14 cellular contexts compared by ENCODE assay signal in the genomic region with DNA sequence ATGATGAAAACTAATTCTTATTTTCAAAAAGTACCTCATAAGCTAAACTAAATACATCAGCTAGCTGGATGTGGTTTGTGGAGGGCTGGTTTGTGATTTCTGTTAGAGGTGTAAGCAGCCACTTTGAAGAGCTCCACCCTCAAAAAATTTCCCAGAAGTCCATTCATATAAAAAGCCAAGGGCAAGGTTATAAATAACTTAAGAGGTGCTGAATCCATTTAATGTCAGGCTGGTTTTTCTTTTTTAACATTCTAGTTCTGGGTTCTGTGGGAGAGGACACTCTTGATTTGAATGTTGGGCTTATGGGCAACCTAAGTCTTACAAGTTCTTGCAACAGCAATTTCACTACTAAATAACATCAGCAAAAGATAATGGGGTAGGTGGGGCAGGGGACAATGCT. TPM values are rescaled to one million over a fixed set of nuclear protein-coding genes. Genes with fewer than 3 reads are reported as not detected.
A peak's percentile ranks its signal among the peaks of the same experiment; 100 is the strongest.
DNase-seq lines count a peak whose midpoint lies in the region; ATAC-seq, FAIRE-seq and TF ChIP-seq lines count a peak whose summit lies in the region.
"Had no signal": no experiment of that assay in that cellular context is flagged by ENCODE, and none has a peak within 500 bp of the region (broad histone marks: within the 10 kb centered on the region; RNA-seq: fewer than 3 reads in every experiment).

No MANE protein-coding gene starts in this region.

- H3K4me3 Mint-ChIP-seq in T-cell: peak overlapping the region in 1 of 3 donors; percentile 43
- H3K4me3 Mint-ChIP-seq: HFFc6 had no signal

- no peaks in the 10 kb centered on the region for H3K36me3 Mint-ChIP-seq in T-cell

- no peak overlapping the region for H3K9ac ChIP-seq in HepG2 (ENCODE audit: insufficient read depth, low read depth, low read length)

- CTCF ChIA-PET in T-cell (lab: Charles Lee) (interaction anchor here (0.5 to 1.6 kb wide), 12 partner anchors 9 to 536 kb away, joined by 3 to 10 read pairs (median 6); no protein-coding TSS in a partner anchor), HepG2 (lab: Yijun Ruan, JAX; ENCODE audit: low intra/inter-chr PET ratio, low total read pairs) (interaction anchor here (0.9 kb wide), 1 partner anchor 24 kb away, joined by 3 read pairs; no protein-coding TSS in a partner anchor)

- in situ Hi-C loops in HepG2 (cut with HindIII; ENCODE audit: extremely low pct_ligation_motif_present, low pct_unique_long_range_greater_than_20kb): loop anchor here (5.0 kb wide), 1 partner anchor 288 kb away; no protein-coding TSS in a partner anchor

- no peaks in the 10 kb centered on the region for H3K9me3 ChIP-seq in right cardiac atrium (ENCODE audit: control insufficient read depth, low read length)
- H3K9me3 ChIP-seq in HepG2 (ENCODE audit: low read length): no peaks in the 10 kb centered on the region
- H3K9me3 ChIP-seq: SJCRH30 had no signal

- H3K27me3 Mint-ChIP-seq in T-cell: no peaks in the 10 kb centered on the region

- ATAC-seq in right cardiac atrium (no peak), left ventricle myocardium superior (no peak), T-cell (replicated peaks in 1 of 4) (no peak), GM18909 (IDR thresholded peaks at IDR 0.05; ENCODE audit: poor library complexity, unreplicated experiment) (no peak), HG02840 (IDR thresholded peaks at IDR 0.05; ENCODE audit: low FRiP score, unreplicated experiment) (no peak), HepG2 (no peak)
- ATAC-seq: foreskin keratinocyte had no signal

- no peak for TF ChIP-seq CTCF in HepG2 (CRISPR knock-in tag; IDR thresholded peaks at IDR 0.05)

- peak overlapping the region; percentile 58 for H3K27ac ChIP-seq in right cardiac atrium (ENCODE audit: low read length)
- H3K27ac ChIP-seq in HepG2 (ENCODE audit: extremely low read length, insufficient read depth, low read length): no peak overlapping the region
- H3K27ac ChIP-seq: foreskin keratinocyte, SJCRH30, WERI-Rb-1 had no signal

- TF ChIP-seq POLR2A in erythroblast (IDR thresholded peaks at IDR 0.05; ENCODE audit: low read length): no peak
- TF ChIP-seq POLR2A in HepG2 (IDR thresholded peaks at IDR 0.05; ENCODE audit: insufficient read depth in 1 of 2, low read depth in 2 of 2, low read length in 2 of 2): no peak

- TF ChIP-seq RAD21 in HepG2 (CRISPR knock-in tag; IDR thresholded peaks at IDR 0.05): no peak

- H3K4me1 ChIP-seq in right cardiac atrium (ENCODE audit: control insufficient read depth, insufficient read depth, low read length): no peaks in the 10 kb centered on the region
- peaks cover 66% of the 10 kb centered on the region for H3K4me1 ChIP-seq in HepG2 (ENCODE audit: insufficient read depth, low read length)

- peaks cover 58 to 64% (median 63%) of the 10 kb centered on the region in 3 donors for H3K4me1 Mint-ChIP-seq in T-cell

- POLR2A ChIA-PET in T-cell (lab: Charles Lee) (interaction anchor here (0.6 to 1.1 kb wide), 6 partner anchors 173 to 423 kb away, joined by 3 to 10 read pairs (median 3); no protein-coding TSS in a partner anchor), HepG2 (lab: Yijun Ruan, JAX) (interaction anchor here (0.6 kb wide), 1 partner anchor 379 kb away, joined by 3 read pairs; no protein-coding TSS in a partner anchor)

- H3K27me3 ChIP-seq in right cardiac atrium (ENCODE audit: control insufficient read depth, insufficient read depth): no peaks in the 10 kb centered on the region
- no peaks in the 10 kb centered on the region for H3K27me3 ChIP-seq in HepG2 (ENCODE audit: control insufficient read depth in 1 of 2, insufficient read depth in 2 of 2, low read length in 2 of 2)
- H3K27me3 ChIP-seq: foreskin keratinocyte, SJCRH30 had no signal

- no TSS peak for BruUV-seq in HepG2 (replicated peaks; lab: Mats Ljungman, UMichigan)

- intact Hi-C loops in right cardiac atrium (cut with DNase I) (loop anchor here in 3 of 4 donors (5.0 to 10.0 kb wide), 6 partner anchors 54 to 294 kb away; partner anchors contain the start of gene PRKAR1A (in 1 of the 3)), left ventricle myocardium superior (cut with micrococcal nuclease) (loop anchor here (5.0 to 10.0 kb wide), 2 partner anchors 54 to 288 kb away; partner anchors contain the start of gene PRKAR1A), HepG2 (cut with micrococcal nuclease; ENCODE audit: unreplicated experiment) (no loop called here)

- peaks cover 4% of the 10 kb centered on the region for H3K79me2 ChIP-seq in HepG2 (ENCODE audit: insufficient read depth, low read length)

- TF ChIP-seq EP300 in HepG2 (IDR thresholded peaks at IDR 0.05; ENCODE audit: low read depth in 2 of 2, low read length in 2 of 2) (no peak), HepG2 (CRISPR knock-in tag; IDR thresholded peaks at IDR 0.05; ENCODE audit: borderline replicate concordance) (no peak)

- H3K36me3 ChIP-seq in HepG2 (replicated peaks in 1 of 2; ENCODE audit: control insufficient read depth in 1 of 2, insufficient read depth in 2 of 2, low read length in 2 of 2): no peaks in the 10 kb centered on the region
- H3K36me3 ChIP-seq: SJCRH30, WERI-Rb-1 had no signal

- H3K4me2 ChIP-seq in HepG2 (ENCODE audit: low read depth, low read length): no peak overlapping the region

- DNase-seq in right cardiac atrium (no peak), left ventricle myocardium superior (no peak), T-cell (peak in 24 of 34 experiments; percentile 19 to 63 (median 39)), erythroblast (lab: John Stamatoyannopoulos, UW) (peak; percentile 24 to 72), NCI-H345 treated with DMSO at 0.1 percent for 48 hours (lab: John Stamatoyannopoulos, UW; ENCODE audit: unreplicated experiment) (no peak), HepG2 (ENCODE audit: low spot score) (no peak)
- DNase-seq: foreskin keratinocyte, HFFc6, NCI-H1105, NCI-H446, SJCRH30, WERI-Rb-1 had no signal

- no peaks in the 10 kb centered on the region for H4K20me1 ChIP-seq in HepG2 (ENCODE audit: insufficient read depth, low read length)

- peak overlapping the region; percentile 65 to 76 for H3K27ac Mint-ChIP-seq in T-cell
- H3K27ac Mint-ChIP-seq: HFFc6 had no signal

- H3K4me3 ChIP-seq in right cardiac atrium (ENCODE audit: low read length) (no peak overlapping the region), HepG2 (replicated peaks in 1 of 3; ENCODE audit: insufficient read depth in 1 of 3, low read depth in 2 of 3, low read length in 3 of 3) (no peak overlapping the region)
- H3K4me3 ChIP-seq: SJCRH30 had no signal

- H3K9me3 Mint-ChIP-seq in T-cell: no peaks in the 10 kb centered on the region
- H3K9me3 Mint-ChIP-seq: HFFc6 had no signal

- no peak for FAIRE-seq in HepG2 (lab: Jason Lieb, UNC)

- no peak overlapping the region for H2AFZ ChIP-seq in HepG2 (ENCODE audit: low read length)

RNA-seq across cellular contexts. Expression of gene WIPI1, which starts 3.4 kb away (rescaled TPM):
- total RNA-seq in right cardiac atrium: 10 to 100 TPM; 42.6 to 71.3 (median 53.5) TPM
- 44.2 TPM for polyA plus RNA-seq in right cardiac atrium
- total RNA-seq in left ventricle myocardium superior: 66.1 TPM
- total RNA-seq in T-cell: 10 to 100 TPM in 2 of 5 donors, 1 to 10 TPM in 3; 5.4 to 11.8 (median 9.7) TPM
- 27.1 and 29.4 TPM in 2 replicates for total RNA-seq in HepG2 (2016; rRNA removed; fragmentation: Illumina TruSeq; extraction: Trizol)
- 42.3 and 43.2 TPM in 2 replicates for total RNA-seq in HepG2 (2016; cell fraction: cytosol; rRNA removed; fragmentation: Illumina TruSeq; extraction: Trizol; ENCODE audit: low read depth)
- 26.8 and 26.9 TPM in 2 replicates for total RNA-seq in HepG2 (2016; cell fraction: insoluble cytoplasmic fraction; rRNA removed; fragmentation: Illumina TruSeq; extraction: Trizol)
- 52.2 and 60.9 TPM in 2 replicates for total RNA-seq in HepG2 (2016; cell fraction: membrane; rRNA removed; fragmentation: Illumina TruSeq; extraction: Trizol)
- total RNA-seq in HepG2 (2016; cell fraction: nucleus; rRNA removed; fragmentation: Illumina TruSeq; extraction: Trizol): 20.0 and 20.6 TPM in 2 replicates
- polyA plus RNA-seq in HepG2 (2011; rRNA removed): 135 and 141 TPM in 2 replicates
- polyA plus RNA-seq in HepG2 (2011; cell fraction: cytosol; rRNA removed): 141 and 148 TPM in 2 replicates
- polyA plus RNA-seq in HepG2 (2011; cell fraction: nucleus; rRNA removed): 91.7 and 99.3 TPM in 2 replicates
- 48.1 and 57.2 TPM in 2 replicates for polyA plus RNA-seq in HepG2 (2012)
- 45.3 and 47.3 TPM in 2 replicates for polyA plus RNA-seq in HepG2 (2016; cell fraction: cytosol; fragmentation: Illumina TruSeq; extraction: Trizol; ENCODE audit: low read depth)
- 33.2 and 35.9 TPM in 2 replicates for polyA plus RNA-seq in HepG2 (2016; cell fraction: insoluble cytoplasmic fraction; fragmentation: Illumina TruSeq; extraction: Trizol; ENCODE audit: low read depth)
- polyA plus RNA-seq in HepG2 (2016; cell fraction: membrane; fragmentation: Illumina TruSeq; extraction: Trizol; ENCODE audit: low read depth): 57.1 and 57.2 TPM in 2 replicates
- polyA plus RNA-seq in HepG2 (2016; cell fraction: nucleus; fragmentation: Illumina TruSeq; extraction: Trizol; ENCODE audit: insufficient read depth, low read depth): 21.9 and 35.2 TPM in 2 replicates
- 18.4 and 144 TPM in 2 replicates for polyA minus RNA-seq in HepG2 (2011; rRNA and poly(A)+ RNA removed; ENCODE audit: low replicate concordance)
- polyA minus RNA-seq in HepG2 (2011; cell fraction: cytosol; rRNA and poly(A)+ RNA removed): 64.7 and 68.0 TPM in 2 replicates
- polyA minus RNA-seq in HepG2 (2011; cell fraction: nucleus; rRNA and poly(A)+ RNA removed): 130 and 135 TPM in 2 replicates

RNA-seq across cellular contexts. Expression of gene PRKAR1A, which starts 51.5 kb away (rescaled TPM):
- total RNA-seq in right cardiac atrium (100 to 1,000 TPM; 545 to 768 (median 595) TPM), left ventricle myocardium superior (599 TPM), T-cell (100 to 1,000 TPM; 128 to 175 (median 162) TPM), HepG2 (2016; rRNA removed; fragmentation: Illumina TruSeq; extraction: Trizol) (266 and 335 TPM in 2 replicates)
- polyA plus RNA-seq in right cardiac atrium (187 TPM), HepG2 (2011; rRNA removed) (250 and 265 TPM in 2 replicates)
- 24.5 and 25.0 TPM in 2 replicates for total RNA-seq in HepG2 (2016; cell fraction: cytosol; rRNA removed; fragmentation: Illumina TruSeq; extraction: Trizol; ENCODE audit: low read depth)
- 274 and 331 TPM in 2 replicates for total RNA-seq in HepG2 (2016; cell fraction: insoluble cytoplasmic fraction; rRNA removed; fragmentation: Illumina TruSeq; extraction: Trizol)
- 50.4 and 51.0 TPM in 2 replicates for total RNA-seq in HepG2 (2016; cell fraction: membrane; rRNA removed; fragmentation: Illumina TruSeq; extraction: Trizol)
- total RNA-seq in HepG2 (2016; cell fraction: nucleus; rRNA removed; fragmentation: Illumina TruSeq; extraction: Trizol): 144 and 151 TPM in 2 replicates
- polyA plus RNA-seq in HepG2 (2011; cell fraction: cytosol; rRNA removed): 227 and 241 TPM in 2 replicates
- 192 and 209 TPM in 2 replicates for polyA plus RNA-seq in HepG2 (2011; cell fraction: nucleus; rRNA removed)
- polyA plus RNA-seq in HepG2 (2012): 200 and 223 TPM in 2 replicates
- polyA plus RNA-seq in HepG2 (2016; cell fraction: cytosol; fragmentation: Illumina TruSeq; extraction: Trizol; ENCODE audit: low read depth): 19.1 and 23.5 TPM in 2 replicates
- polyA plus RNA-seq in HepG2 (2016; cell fraction: insoluble cytoplasmic fraction; fragmentation: Illumina TruSeq; extraction: Trizol; ENCODE audit: low read depth): 302 and 333 TPM in 2 replicates
- polyA plus RNA-seq in HepG2 (2016; cell fraction: membrane; fragmentation: Illumina TruSeq; extraction: Trizol; ENCODE audit: low read depth): 32.1 and 33.4 TPM in 2 replicates
- 152 and 173 TPM in 2 replicates for polyA plus RNA-seq in HepG2 (2016; cell fraction: nucleus; fragmentation: Illumina TruSeq; extraction: Trizol; ENCODE audit: insufficient read depth, low read depth)
- polyA minus RNA-seq in HepG2 (2011; rRNA and poly(A)+ RNA removed; ENCODE audit: low replicate concordance): 250 and 886 TPM in 2 replicates
- 449 and 493 TPM in 2 replicates for polyA minus RNA-seq in HepG2 (2011; cell fraction: cytosol; rRNA and poly(A)+ RNA removed)
- polyA minus RNA-seq in HepG2 (2011; cell fraction: nucleus; rRNA and poly(A)+ RNA removed): 609 and 625 TPM in 2 replicates

Comparison
In these comparisons a context has a peak if more than half of its experiments do, and no peak if none do; other contexts are left out.
1. DNase-seq: peak in T-cell (24 of 34) and erythroblast (2 of 2); none in right cardiac atrium (0 of 3), left ventricle myocardium superior (single experiment), NCI-H345 treated with DMSO at 0.1 percent for 48 hours (single experiment) and HepG2 (single experiment).